In the genomic region with DNA sequence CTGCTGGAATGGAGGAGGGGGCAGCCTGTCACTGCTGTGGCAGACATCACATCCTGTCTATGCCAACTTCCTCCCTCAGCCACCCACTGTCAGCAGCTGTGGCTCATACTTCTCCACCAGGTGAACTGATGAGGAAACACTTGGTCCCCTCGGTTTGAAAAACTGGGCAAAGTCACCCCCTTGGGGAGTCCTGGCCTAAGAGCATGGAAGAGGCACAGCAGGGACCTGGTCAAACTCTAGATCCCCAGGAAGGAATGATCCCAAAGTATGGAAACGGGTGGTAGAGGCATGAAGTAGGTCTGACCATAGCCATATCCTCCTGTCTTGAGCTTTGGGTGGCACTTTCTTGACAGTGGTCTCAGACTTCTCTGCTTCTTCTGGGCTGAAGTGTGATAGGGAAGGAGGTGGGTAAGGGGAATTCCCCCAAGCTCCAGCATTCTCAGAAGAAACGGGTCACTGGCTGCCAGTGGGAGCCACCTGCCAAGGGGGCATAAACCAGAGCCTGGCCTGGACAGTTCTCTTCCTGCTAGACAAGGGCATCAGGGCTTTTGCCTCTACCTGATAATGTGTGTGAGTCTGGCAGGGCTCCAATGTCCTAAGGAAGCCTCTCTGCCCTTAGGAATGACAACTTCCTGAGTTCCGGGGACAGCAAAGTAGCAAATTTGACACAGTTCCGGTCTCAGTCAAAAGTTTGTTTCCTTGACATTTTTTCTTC, we compare ENCODE assay signal across 2 cellular contexts.
TF ChIP-seq lines count a peak whose summit lies in the region.

No MANE protein-coding gene starts in this region.

TF ChIP-seq in liver, 16 proteins besides CTCF, POLR2A, EP300 and RAD21:
- TF ChIP-seq HNF4A (conservative IDR thresholded peaks at IDR 0.05) (no peak), NR2F2 (IDR thresholded peaks at IDR 0.05) (peak; percentile 11), GABPA (IDR thresholded peaks at IDR 0.05 in 1 of 2, conservative IDR thresholded peaks at IDR 0.05 in 1 of 2) (peak; percentile 49 to 58)

TF ChIP-seq in HepG2, 621 proteins besides CTCF, POLR2A, EP300 and RAD21:
- TF ChIP-seq, protein P1, sequence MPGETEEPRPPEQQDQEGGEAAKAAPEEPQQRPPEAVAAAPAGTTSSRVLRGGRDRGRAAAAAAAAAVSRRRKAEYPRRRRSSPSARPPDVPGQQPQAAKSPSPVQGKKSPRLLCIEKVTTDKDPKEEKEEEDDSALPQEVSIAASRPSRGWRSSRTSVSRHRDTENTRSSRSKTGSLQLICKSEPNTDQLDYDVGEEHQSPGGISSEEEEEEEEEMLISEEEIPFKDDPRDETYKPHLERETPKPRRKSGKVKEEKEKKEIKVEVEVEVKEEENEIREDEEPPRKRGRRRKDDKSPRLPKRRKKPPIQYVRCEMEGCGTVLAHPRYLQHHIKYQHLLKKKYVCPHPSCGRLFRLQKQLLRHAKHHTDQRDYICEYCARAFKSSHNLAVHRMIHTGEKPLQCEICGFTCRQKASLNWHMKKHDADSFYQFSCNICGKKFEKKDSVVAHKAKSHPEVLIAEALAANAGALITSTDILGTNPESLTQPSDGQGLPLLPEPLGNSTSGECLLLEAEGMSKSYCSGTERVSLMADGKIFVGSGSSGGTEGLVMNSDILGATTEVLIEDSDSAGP (CRISPR knock-in tag; IDR thresholded peaks at IDR 0.05; ENCODE audit: borderline replicate concordance) = no peak
